1 cellular context compared by ENCODE assay signal in the genomic region with DNA sequence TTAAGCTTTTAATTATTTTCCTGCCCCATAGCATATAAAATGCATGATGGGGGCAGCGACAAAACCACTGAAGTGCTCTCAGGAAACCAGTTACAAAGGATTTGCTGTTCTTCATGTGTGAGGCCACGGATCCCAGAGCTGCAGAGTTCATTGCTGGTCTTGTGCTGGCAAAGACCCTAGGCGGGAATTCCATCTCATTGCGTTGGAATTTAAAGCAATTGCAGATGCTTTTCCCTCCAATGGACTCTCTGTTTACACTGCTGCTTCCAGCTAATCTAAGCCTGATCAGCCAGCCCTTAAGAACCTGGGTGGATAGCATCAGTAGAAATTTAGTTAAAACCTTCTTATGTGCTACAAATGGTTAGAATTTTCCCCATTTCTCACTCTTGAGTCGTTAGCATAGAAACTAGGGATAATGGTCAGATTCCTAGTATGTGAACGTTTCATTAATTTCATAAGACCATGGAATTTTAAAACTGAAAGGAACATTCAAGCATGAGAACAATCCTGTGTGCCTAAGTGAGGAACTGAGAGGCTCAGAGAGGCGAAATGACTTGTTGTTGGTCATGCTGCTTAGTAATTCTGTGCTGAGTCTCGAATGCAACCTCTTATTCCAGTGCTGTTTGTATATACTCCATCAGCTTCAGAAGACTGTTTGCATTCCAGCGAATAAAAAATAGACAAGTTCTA.
TF ChIP-seq lines count a peak whose summit lies in the region.

No MANE protein-coding gene starts in this region.

TF ChIP-seq in GM23338, 12 proteins besides CTCF, POLR2A, EP300 and RAD21 (continued from another document):
- TF ChIP-seq, protein P1, sequence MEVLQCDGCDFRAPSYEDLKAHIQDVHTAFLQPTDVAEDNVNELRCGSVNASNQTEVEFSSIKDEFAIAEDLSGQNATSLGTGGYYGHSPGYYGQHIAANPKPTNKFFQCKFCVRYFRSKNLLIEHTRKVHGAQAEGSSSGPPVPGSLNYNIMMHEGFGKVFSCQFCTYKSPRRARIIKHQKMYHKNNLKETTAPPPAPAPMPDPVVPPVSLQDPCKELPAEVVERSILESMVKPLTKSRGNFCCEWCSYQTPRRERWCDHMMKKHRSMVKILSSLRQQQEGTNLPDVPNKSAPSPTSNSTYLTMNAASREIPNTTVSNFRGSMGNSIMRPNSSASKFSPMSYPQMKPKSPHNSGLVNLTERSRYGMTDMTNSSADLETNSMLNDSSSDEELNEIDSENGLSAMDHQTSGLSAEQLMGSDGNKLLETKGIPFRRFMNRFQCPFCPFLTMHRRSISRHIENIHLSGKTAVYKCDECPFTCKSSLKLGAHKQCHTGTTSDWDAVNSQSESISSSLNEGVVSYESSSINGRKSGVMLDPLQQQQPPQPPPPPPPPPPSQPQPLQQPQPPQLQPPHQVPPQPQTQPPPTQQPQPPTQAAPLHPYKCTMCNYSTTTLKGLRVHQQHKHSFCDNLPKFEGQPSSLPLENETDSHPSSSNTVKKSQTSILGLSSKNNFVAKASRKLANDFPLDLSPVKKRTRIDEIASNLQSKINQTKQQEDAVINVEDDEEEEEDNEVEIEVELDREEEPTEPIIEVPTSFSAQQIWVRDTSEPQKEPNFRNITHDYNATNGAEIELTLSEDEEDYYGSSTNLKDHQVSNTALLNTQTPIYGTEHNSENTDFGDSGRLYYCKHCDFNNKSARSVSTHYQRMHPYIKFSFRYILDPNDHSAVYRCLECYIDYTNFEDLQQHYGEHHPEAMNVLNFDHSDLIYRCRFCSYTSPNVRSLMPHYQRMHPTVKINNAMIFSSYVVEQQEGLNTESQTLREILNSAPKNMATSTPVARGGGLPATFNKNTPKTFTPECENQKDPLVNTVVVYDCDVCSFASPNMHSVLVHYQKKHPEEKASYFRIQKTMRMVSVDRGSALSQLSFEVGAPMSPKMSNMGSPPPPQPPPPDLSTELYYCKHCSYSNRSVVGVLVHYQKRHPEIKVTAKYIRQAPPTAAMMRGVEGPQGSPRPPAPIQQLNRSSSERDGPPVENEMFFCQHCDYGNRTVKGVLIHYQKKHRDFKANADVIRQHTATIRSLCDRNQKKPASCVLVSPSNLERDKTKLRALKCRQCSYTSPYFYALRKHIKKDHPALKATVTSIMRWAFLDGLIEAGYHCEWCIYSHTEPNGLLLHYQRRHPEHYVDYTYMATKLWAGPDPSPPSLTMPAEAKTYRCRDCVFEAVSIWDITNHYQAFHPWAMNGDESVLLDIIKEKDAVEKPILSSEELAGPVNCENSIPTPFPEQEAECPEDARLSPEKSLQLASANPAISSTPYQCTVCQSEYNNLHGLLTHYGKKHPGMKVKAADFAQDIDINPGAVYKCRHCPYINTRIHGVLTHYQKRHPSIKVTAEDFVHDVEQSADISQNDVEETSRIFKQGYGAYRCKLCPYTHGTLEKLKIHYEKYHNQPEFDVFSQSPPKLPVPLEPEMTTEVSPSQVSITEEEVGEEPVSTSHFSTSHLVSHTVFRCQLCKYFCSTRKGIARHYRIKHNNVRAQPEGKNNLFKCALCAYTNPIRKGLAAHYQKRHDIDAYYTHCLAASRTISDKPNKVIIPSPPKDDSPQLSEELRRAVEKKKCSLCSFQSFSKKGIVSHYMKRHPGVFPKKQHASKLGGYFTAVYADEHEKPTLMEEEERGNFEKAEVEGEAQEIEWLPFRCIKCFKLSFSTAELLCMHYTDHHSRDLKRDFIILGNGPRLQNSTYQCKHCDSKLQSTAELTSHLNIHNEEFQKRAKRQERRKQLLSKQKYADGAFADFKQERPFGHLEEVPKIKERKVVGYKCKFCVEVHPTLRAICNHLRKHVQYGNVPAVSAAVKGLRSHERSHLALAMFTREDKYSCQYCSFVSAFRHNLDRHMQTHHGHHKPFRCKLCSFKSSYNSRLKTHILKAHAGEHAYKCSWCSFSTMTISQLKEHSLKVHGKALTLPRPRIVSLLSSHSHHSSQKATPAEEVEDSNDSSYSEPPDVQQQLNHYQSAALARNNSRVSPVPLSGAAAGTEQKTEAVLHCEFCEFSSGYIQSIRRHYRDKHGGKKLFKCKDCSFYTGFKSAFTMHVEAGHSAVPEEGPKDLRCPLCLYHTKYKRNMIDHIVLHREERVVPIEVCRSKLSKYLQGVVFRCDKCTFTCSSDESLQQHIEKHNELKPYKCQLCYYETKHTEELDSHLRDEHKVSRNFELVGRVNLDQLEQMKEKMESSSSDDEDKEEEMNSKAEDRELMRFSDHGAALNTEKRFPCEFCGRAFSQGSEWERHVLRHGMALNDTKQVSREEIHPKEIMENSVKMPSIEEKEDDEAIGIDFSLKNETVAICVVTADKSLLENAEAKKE (CRISPR knock-in tag; IDR thresholded peaks at IDR 0.05): no peak
- TF ChIP-seq, protein P2, sequence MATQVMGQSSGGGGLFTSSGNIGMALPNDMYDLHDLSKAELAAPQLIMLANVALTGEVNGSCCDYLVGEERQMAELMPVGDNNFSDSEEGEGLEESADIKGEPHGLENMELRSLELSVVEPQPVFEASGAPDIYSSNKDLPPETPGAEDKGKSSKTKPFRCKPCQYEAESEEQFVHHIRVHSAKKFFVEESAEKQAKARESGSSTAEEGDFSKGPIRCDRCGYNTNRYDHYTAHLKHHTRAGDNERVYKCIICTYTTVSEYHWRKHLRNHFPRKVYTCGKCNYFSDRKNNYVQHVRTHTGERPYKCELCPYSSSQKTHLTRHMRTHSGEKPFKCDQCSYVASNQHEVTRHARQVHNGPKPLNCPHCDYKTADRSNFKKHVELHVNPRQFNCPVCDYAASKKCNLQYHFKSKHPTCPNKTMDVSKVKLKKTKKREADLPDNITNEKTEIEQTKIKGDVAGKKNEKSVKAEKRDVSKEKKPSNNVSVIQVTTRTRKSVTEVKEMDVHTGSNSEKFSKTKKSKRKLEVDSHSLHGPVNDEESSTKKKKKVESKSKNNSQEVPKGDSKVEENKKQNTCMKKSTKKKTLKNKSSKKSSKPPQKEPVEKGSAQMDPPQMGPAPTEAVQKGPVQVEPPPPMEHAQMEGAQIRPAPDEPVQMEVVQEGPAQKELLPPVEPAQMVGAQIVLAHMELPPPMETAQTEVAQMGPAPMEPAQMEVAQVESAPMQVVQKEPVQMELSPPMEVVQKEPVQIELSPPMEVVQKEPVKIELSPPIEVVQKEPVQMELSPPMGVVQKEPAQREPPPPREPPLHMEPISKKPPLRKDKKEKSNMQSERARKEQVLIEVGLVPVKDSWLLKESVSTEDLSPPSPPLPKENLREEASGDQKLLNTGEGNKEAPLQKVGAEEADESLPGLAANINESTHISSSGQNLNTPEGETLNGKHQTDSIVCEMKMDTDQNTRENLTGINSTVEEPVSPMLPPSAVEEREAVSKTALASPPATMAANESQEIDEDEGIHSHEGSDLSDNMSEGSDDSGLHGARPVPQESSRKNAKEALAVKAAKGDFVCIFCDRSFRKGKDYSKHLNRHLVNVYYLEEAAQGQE (IDR thresholded peaks at IDR 0.05; ENCODE audit: unreplicated experiment): no peak
- no peak for TF ChIP-seq NANOG (IDR thresholded peaks at IDR 0.05; ENCODE audit: borderline replicate concordance)
- TF ChIP-seq EZH2 (IDR thresholded peaks at IDR 0.05; ENCODE audit: low read depth, unreplicated experiment): no peak
- TF ChIP-seq ZNF331 (CRISPR knock-in tag; IDR thresholded peaks at IDR 0.05; ENCODE audit: low read depth): no peak
- TF ChIP-seq, protein P3, sequence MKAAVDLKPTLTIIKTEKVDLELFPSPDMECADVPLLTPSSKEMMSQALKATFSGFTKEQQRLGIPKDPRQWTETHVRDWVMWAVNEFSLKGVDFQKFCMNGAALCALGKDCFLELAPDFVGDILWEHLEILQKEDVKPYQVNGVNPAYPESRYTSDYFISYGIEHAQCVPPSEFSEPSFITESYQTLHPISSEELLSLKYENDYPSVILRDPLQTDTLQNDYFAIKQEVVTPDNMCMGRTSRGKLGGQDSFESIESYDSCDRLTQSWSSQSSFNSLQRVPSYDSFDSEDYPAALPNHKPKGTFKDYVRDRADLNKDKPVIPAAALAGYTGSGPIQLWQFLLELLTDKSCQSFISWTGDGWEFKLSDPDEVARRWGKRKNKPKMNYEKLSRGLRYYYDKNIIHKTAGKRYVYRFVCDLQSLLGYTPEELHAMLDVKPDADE (IDR thresholded peaks at IDR 0.05): no peak
